Comparison of ENCODE assay signal across 18 cellular contexts in the genomic region with DNA sequence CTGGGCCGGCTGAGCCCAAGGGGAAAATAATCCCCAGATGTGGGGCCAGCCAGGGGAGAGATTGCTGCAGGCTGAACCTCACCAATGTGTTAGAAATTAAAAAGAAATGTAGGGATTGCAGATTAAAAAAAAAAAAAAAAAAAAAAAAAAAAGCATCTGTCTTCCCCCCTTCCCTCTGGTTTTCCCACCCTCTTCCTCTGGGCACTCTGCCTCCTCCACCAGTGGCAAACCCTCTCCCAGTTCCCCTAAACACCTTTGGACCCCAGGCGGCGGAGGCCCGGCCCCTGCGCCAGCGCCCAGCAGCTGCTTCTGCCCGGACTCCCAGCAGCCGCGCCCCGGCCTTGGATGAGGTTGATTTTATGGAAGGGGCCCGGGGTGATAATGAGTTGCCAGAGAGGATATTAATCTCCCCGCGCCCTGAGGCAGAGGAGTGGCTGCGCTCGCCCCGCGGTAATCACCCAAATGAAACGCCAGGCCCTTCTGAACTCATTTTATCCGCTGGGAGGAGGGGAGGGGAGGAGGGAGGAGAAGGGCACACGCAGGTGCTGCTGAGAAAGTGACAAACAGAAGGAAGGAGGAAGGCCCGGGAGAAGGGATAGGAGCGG. TPM values are rescaled to one million over a fixed set of nuclear protein-coding genes. Genes with fewer than 3 reads are reported as not detected.
A peak's percentile ranks its signal among the peaks of the same experiment; 100 is the strongest.
DNase-seq lines count a peak whose midpoint lies in the region; ATAC-seq and TF ChIP-seq lines count a peak whose summit lies in the region.
"Had no signal": no experiment of that assay in that cellular context is flagged by ENCODE, and none has a peak within 500 bp of the region (broad histone marks: within the 10 kb centered on the region; RNA-seq: fewer than 3 reads in every experiment).

No MANE protein-coding gene starts in this region.

- H3K9ac ChIP-seq in endodermal cell (ENCODE audit: extremely low read depth, low read length, poor library complexity, severe bottlenecking) (no peak overlapping the region), neural progenitor cell (no peak overlapping the region)

- TF ChIP-seq POLR2A in gastrocnemius medialis (IDR thresholded peaks at IDR 0.05), result no peak

- in situ Hi-C loops in gastrocnemius medialis (cut with MboI; ENCODE audit: low sequenced_read_pairs in 4 of 4), result no loop called here

- peaks cover 6% of the 10 kb centered on the region for H3K36me3 Mint-ChIP-seq in endodermal cell (ENCODE audit: low read depth)
- H3K36me3 Mint-ChIP-seq in neural progenitor cell, result no peaks in the 10 kb centered on the region
- H3K36me3 Mint-ChIP-seq: CD8-positive, alpha-beta T cell had no signal

- intact Hi-C loops in gastrocnemius medialis (cut with DNase I; ENCODE audit: low total_unique reads), result no loop called here

- H3K4me3 ChIP-seq in H7 (ENCODE audit: insufficient read depth, low read depth, low read length) (no peak overlapping the region; the same call in 1 of the 2 replicates), endodermal cell (ENCODE audit: low read length) (no peak overlapping the region), neural progenitor cell (peak overlapping the region; percentile 26), gastrocnemius medialis (peak overlapping the region in 2 of 4 donors; percentile 9 to 22)
- H3K4me3 ChIP-seq: right atrium auricular region had no signal

- peak overlapping the region; percentile 65 for H3K4me2 ChIP-seq in neural progenitor cell

- H3K27ac ChIP-seq in endodermal cell (ENCODE audit: low read depth, low read length) (no peak overlapping the region), neural progenitor cell (no peak overlapping the region), gastrocnemius medialis (no peak overlapping the region)
- H3K27ac ChIP-seq: 22Rv1, foreskin keratinocyte, right atrium auricular region had no signal

- peaks cover 31% of the 10 kb centered on the region for H3K4me1 Mint-ChIP-seq in endodermal cell
- H3K4me1 Mint-ChIP-seq in neural progenitor cell, result peaks cover 26% of the 10 kb centered on the region

- H3K27me3 ChIP-seq in H7 (ENCODE audit: control insufficient read depth, insufficient read depth, low read length), result peaks cover 97% of the 10 kb centered on the region
- H3K27me3 ChIP-seq in endodermal cell (ENCODE audit: control insufficient read depth, insufficient read depth, low read length, poor library complexity, severe bottlenecking), result peaks cover 99% of the 10 kb centered on the region
- H3K27me3 ChIP-seq in neural progenitor cell, result peaks cover 100% of the 10 kb centered on the region
- H3K27me3 ChIP-seq in gastrocnemius medialis, result peaks cover 94 to 98% (median 96%) of the 10 kb centered on the region in 3 donors

- H3K4me3 Mint-ChIP-seq in endodermal cell (peak overlapping the region; percentile 34), neural progenitor cell (peak overlapping the region; percentile 35)
- H3K4me3 Mint-ChIP-seq: CD8-positive, alpha-beta T cell had no signal

- peaks cover 96% of the 10 kb centered on the region for H4K20me1 ChIP-seq in neural progenitor cell (ENCODE audit: low read depth)

- H3K36me3 ChIP-seq in H7 (replicated peaks; ENCODE audit: control insufficient read depth, insufficient read depth, low read length), result no peaks in the 10 kb centered on the region
- no peaks in the 10 kb centered on the region for H3K36me3 ChIP-seq in endodermal cell (ENCODE audit: control insufficient read depth, insufficient read depth, low read length)
- no peaks in the 10 kb centered on the region for H3K36me3 ChIP-seq in neural progenitor cell
- no peaks in the 10 kb centered on the region for H3K36me3 ChIP-seq in gastrocnemius medialis
- H3K36me3 ChIP-seq: right atrium auricular region had no signal

- H2AFZ ChIP-seq in neural progenitor cell (replicated peaks), result no peak overlapping the region

- peak; percentile 61 for DNase-seq in DMS53 (lab: John Stamatoyannopoulos, UW)
- no peak for DNase-seq in DMS53 treated with DMSO at 0.1 percent for 48 hours (lab: John Stamatoyannopoulos, UW; ENCODE audit: unreplicated experiment)
- peak; percentile 82 for DNase-seq in H7
- DNase-seq in endodermal cell, result no peak
- DNase-seq in neural progenitor cell (ENCODE audit: low spot score), result peak; percentile 56
- DNase-seq in NK-92 treated with Interleukin-12 subunit alpha and Interleukin-12 subunit beta, amount 100 ng/mL, for 24 hours (lab: John Stamatoyannopoulos, UW), result no peak
- no peak for DNase-seq in gastrocnemius medialis
- DNase-seq: activated gamma-delta T cell; CD8-positive, alpha-beta T cell; effector CD4-positive, alpha-beta T cell; foreskin keratinocyte; kidney; naive B cell; NCI-H1694 treated with DMSO at 0.1 percent for 48 hours; stimulated activated naive CD4-positive, alpha-beta T cell had no signal

- H3K27ac Mint-ChIP-seq in endodermal cell, result no peak overlapping the region
- H3K27ac Mint-ChIP-seq in neural progenitor cell, result no peak overlapping the region
- H3K27ac Mint-ChIP-seq: CD8-positive, alpha-beta T cell had no signal

- H3F3A ChIP-seq in neural progenitor cell (ENCODE audit: low read depth), result peaks cover 53% of the 10 kb centered on the region

- no peaks in the 10 kb centered on the region for H3K9me3 Mint-ChIP-seq in endodermal cell
- H3K9me3 Mint-ChIP-seq in neural progenitor cell, result peaks cover 5% of the 10 kb centered on the region
- H3K9me3 Mint-ChIP-seq: CD8-positive, alpha-beta T cell had no signal

- H3K4me1 ChIP-seq in endodermal cell (ENCODE audit: control insufficient read depth, insufficient read depth, low read length), result peaks cover 9% of the 10 kb centered on the region
- H3K4me1 ChIP-seq in neural progenitor cell, result peaks cover 37% of the 10 kb centered on the region
- H3K4me1 ChIP-seq in gastrocnemius medialis, result peaks cover 7 to 40% of the 10 kb centered on the region in 2 donors
- H3K4me1 ChIP-seq: foreskin keratinocyte had no signal

- no peaks in the 10 kb centered on the region for H3K79me2 ChIP-seq in neural progenitor cell (ENCODE audit: low read depth)

- ATAC-seq in gastrocnemius medialis, result no peak
- no peak for ATAC-seq in HG02870 (IDR thresholded peaks at IDR 0.05; ENCODE audit: unreplicated experiment)
- ATAC-seq: CD8-positive, alpha-beta T cell had no signal

- TF ChIP-seq CTCF in endodermal cell (conservative IDR thresholded peaks at IDR 0.05) (no peak), neural progenitor cell (IDR thresholded peaks at IDR 0.05) (no peak), gastrocnemius medialis (IDR thresholded peaks at IDR 0.05 in 4 of 5, conservative IDR thresholded peaks at IDR 0.05 in 1 of 5) (no peak)

- H3K27me3 Mint-ChIP-seq in endodermal cell (ENCODE audit: insufficient read depth) (peaks cover 93% of the 10 kb centered on the region), neural progenitor cell (ENCODE audit: insufficient read depth, low read depth) (peaks cover 80% of the 10 kb centered on the region)

- H3K9me3 ChIP-seq in endodermal cell (ENCODE audit: control insufficient read depth, low read length) (no peaks in the 10 kb centered on the region), neural progenitor cell (ENCODE audit: low read depth) (no peaks in the 10 kb centered on the region), gastrocnemius medialis (no peaks in the 10 kb centered on the region)
- H3K9me3 ChIP-seq: right atrium auricular region had no signal

- WGBS in endodermal cell (ENCODE audit: insufficient coverage in 1 of 2, insufficient read length in 1 of 2), 2 experiments, result 2 to 4% methylated on average over 9 to 22 of the region's 22 CpGs

RNA-seq across cellular contexts. Expression of a gene that starts 6.9 kb away (rescaled TPM):
- total RNA-seq in H7 (2014; rRNA removed; shearing (Covaris generic)), result 0.37 and 1.2 TPM in 2 replicates
- 10 to 100 TPM; 14.5 to 18.7 TPM for total RNA-seq in endodermal cell
- 1.7 TPM for polyA plus RNA-seq in endodermal cell (2013, experiment 1 of 2)
- 2.1 TPM for polyA plus RNA-seq in endodermal cell (2013, experiment 2 of 2)
- not detected in 2 replicates for total RNA-seq in neural progenitor cell (ENCODE audit: low replicate concordance)
- under 1 TPM in 2 of 4 donors, not detected in 2; 0.16 to 0.20 TPM for total RNA-seq in gastrocnemius medialis
- total RNA-seq: CD8-positive, alpha-beta T cell; right atrium auricular region had no signal

RNA-seq across cellular contexts. Expression of a gene that starts 54.0 kb away (rescaled TPM):
- total RNA-seq in H7 (2014; rRNA removed; shearing (Covaris generic)), result 12.7 and 25.1 TPM in 2 replicates
- 10 to 100 TPM; 22.8 to 27.0 TPM for total RNA-seq in endodermal cell
- polyA plus RNA-seq in endodermal cell (2013, experiment 1 of 2), result 16.6 TPM
- polyA plus RNA-seq in endodermal cell (2013, experiment 2 of 2), result 16.3 TPM
- 10.9 and 18.5 TPM in 2 replicates for total RNA-seq in neural progenitor cell (ENCODE audit: low replicate concordance)
- total RNA-seq in gastrocnemius medialis, result 10 to 100 TPM; 12.9 to 18.0 (median 14.3) TPM

Comparison
In these comparisons a context has a peak if more than half of its experiments do, and no peak if none do; other contexts are left out.
1. DNase-seq: peak in DMS53 (single experiment), H7 (single experiment) and neural progenitor cell (single experiment); none in DMS53 treated with DMSO at 0.1 percent for 48 hours (single experiment), endodermal cell (single experiment), NK-92 treated with Interleukin-12 subunit alpha and Interleukin-12 subunit beta, amount 100 ng/mL, for 24 hours (single experiment) and gastrocnemius medialis (0 of 2).